ENCODE assay signal across 8 cellular contexts in genomic region chr12:94263011-94263786, GRCh38.
A peak's percentile ranks its signal among the peaks of the same experiment; 100 is the strongest.
DNase-seq lines count a peak whose midpoint lies in the region; ATAC-seq and TF ChIP-seq lines count a peak whose summit lies in the region.

No MANE protein-coding gene starts in this region.

- POLR2A ChIA-PET in WTC11 (lab: Charles Lee): interaction anchor here (0.6 kb wide), 1 partner anchor 847 kb away, joined by 3 read pairs; no protein-coding TSS in a partner anchor

- peak overlapping the region; percentile 95 for H3K27ac ChIP-seq in neutrophil
- H3K27ac ChIP-seq in tibial nerve: peak overlapping the region; percentile 60 to 90 (median 81)

- CTCF ChIA-PET in WTC11 (lab: Charles Lee): interaction anchor here (0.5 to 1.6 kb wide), 2 partner anchors 130 to 166 kb away, joined by 3 to 8 read pairs; no protein-coding TSS in a partner anchor

- TF ChIP-seq CTCF in WTC11 (IDR thresholded peaks at IDR 0.05) (no peak), chondrocyte (IDR thresholded peaks at IDR 0.05) (no peak), neutrophil (IDR thresholded peaks at IDR 0.05) (peak; percentile 29), tibial nerve (IDR thresholded peaks at IDR 0.05) (no peak)

- TF ChIP-seq EP300 in tibial nerve (IDR thresholded peaks at IDR 0.05): no peak

- WGBS in tibial nerve, 2 donors: 60 to 73% methylated on average over 12 to 14 of the region's 14 CpGs

- H3K4me3 Mint-ChIP-seq in WTC11 (no peak overlapping the region), chondrocyte (ENCODE audit: unreplicated experiment) (peak overlapping the region; percentile 67)

- H3K9me3 ChIP-seq in neutrophil: peaks cover 4% of the 10 kb centered on the region
- no peaks in the 10 kb centered on the region for H3K9me3 ChIP-seq in tibial nerve

- no peak for TF ChIP-seq POLR2A in tibial nerve (IDR thresholded peaks at IDR 0.05)

- no peaks in the 10 kb centered on the region for H3K9me3 Mint-ChIP-seq in WTC11
- no peaks in the 10 kb centered on the region for H3K9me3 Mint-ChIP-seq in chondrocyte (ENCODE audit: low read depth)

- no peak for DNase-seq in WTC11 (ENCODE audit: low spot score)
- DNase-seq in chondrocyte (ENCODE audit: low spot score): no peak
- no peak for DNase-seq in tibial nerve (ENCODE audit: low spot score in 2 of 2)
- DNase-seq in superior temporal gyrus (ENCODE audit: extremely low spot score): no peak
- no peak for DNase-seq in NCI-H2171 (lab: John Stamatoyannopoulos, UW)

- H3K27me3 ChIP-seq in neutrophil (no peaks in the 10 kb centered on the region), tibial nerve (no peaks in the 10 kb centered on the region)

- H3K4me1 Mint-ChIP-seq in WTC11 (peaks cover 77% of the 10 kb centered on the region), chondrocyte (ENCODE audit: low read depth) (peaks cover 53% of the 10 kb centered on the region)

- H3K4me3 ChIP-seq in neutrophil (ENCODE audit: low read depth in 1 of 2, low read length in 1 of 2) (peak overlapping the region in 1 of 2 experiments; percentile 50), tibial nerve (peak overlapping the region; percentile 40 to 59 (median 52))

- peaks cover 3% of the 10 kb centered on the region; the same call in 1 of the 2 replicates for H3K36me3 Mint-ChIP-seq in WTC11
- no peaks in the 10 kb centered on the region for H3K36me3 Mint-ChIP-seq in chondrocyte (ENCODE audit: low read depth)

- H3K4me1 ChIP-seq in neutrophil (ENCODE audit: control insufficient read depth in 1 of 2, insufficient read depth in 1 of 2, low read depth in 1 of 2, low read length in 1 of 2): peaks cover 51 to 55% of the 10 kb centered on the region in 2 experiments
- H3K4me1 ChIP-seq in tibial nerve: peaks cover 0 to 60% (median 21%) of the 10 kb centered on the region in 4 donors

- peaks cover 91% of the 10 kb centered on the region for H3K36me3 ChIP-seq in neutrophil
- no peaks in the 10 kb centered on the region for H3K36me3 ChIP-seq in tibial nerve

- ATAC-seq in GM18867 (IDR thresholded peaks at IDR 0.05; ENCODE audit: unreplicated experiment): peak; percentile 24
- peak; percentile 38 for ATAC-seq in HG03159 (IDR thresholded peaks at IDR 0.05; ENCODE audit: unreplicated experiment)
- no peak for ATAC-seq in WTC11

- H3K27me3 Mint-ChIP-seq in WTC11 (ENCODE audit: low read depth): peaks cover 13% of the 10 kb centered on the region
- no peaks in the 10 kb centered on the region for H3K27me3 Mint-ChIP-seq in chondrocyte (ENCODE audit: low read depth)

- peak overlapping the region; percentile 88 for H3K27ac Mint-ChIP-seq in WTC11
- H3K27ac Mint-ChIP-seq in chondrocyte (ENCODE audit: unreplicated experiment): peak overlapping the region; percentile 90

TF ChIP-seq in WTC11, 78 proteins besides CTCF, POLR2A, EP300 and RAD21:
- TF ChIP-seq ZNF121 (CRISPR knock-in tag; IDR thresholded peaks at IDR 0.05): no peak
- TF ChIP-seq, protein P1, sequence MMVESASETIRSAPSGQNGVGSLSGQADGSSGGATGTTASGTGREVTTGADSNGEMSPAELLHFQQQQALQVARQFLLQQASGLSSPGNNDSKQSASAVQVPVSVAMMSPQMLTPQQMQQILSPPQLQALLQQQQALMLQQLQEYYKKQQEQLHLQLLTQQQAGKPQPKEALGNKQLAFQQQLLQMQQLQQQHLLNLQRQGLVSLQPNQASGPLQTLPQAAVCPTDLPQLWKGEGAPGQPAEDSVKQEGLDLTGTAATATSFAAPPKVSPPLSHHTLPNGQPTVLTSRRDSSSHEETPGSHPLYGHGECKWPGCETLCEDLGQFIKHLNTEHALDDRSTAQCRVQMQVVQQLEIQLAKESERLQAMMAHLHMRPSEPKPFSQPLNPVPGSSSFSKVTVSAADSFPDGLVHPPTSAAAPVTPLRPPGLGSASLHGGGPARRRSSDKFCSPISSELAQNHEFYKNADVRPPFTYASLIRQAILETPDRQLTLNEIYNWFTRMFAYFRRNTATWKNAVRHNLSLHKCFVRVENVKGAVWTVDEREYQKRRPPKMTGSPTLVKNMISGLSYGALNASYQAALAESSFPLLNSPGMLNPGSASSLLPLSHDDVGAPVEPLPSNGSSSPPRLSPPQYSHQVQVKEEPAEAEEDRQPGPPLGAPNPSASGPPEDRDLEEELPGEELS (CRISPR knock-in tag; IDR thresholded peaks at IDR 0.05): no peak
- TF ChIP-seq, protein P2, sequence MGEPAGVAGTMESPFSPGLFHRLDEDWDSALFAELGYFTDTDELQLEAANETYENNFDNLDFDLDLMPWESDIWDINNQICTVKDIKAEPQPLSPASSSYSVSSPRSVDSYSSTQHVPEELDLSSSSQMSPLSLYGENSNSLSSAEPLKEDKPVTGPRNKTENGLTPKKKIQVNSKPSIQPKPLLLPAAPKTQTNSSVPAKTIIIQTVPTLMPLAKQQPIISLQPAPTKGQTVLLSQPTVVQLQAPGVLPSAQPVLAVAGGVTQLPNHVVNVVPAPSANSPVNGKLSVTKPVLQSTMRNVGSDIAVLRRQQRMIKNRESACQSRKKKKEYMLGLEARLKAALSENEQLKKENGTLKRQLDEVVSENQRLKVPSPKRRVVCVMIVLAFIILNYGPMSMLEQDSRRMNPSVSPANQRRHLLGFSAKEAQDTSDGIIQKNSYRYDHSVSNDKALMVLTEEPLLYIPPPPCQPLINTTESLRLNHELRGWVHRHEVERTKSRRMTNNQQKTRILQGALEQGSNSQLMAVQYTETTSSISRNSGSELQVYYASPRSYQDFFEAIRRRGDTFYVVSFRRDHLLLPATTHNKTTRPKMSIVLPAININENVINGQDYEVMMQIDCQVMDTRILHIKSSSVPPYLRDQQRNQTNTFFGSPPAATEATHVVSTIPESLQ (CRISPR knock-in tag; IDR thresholded peaks at IDR 0.05): no peak
- TF ChIP-seq, protein P3, sequence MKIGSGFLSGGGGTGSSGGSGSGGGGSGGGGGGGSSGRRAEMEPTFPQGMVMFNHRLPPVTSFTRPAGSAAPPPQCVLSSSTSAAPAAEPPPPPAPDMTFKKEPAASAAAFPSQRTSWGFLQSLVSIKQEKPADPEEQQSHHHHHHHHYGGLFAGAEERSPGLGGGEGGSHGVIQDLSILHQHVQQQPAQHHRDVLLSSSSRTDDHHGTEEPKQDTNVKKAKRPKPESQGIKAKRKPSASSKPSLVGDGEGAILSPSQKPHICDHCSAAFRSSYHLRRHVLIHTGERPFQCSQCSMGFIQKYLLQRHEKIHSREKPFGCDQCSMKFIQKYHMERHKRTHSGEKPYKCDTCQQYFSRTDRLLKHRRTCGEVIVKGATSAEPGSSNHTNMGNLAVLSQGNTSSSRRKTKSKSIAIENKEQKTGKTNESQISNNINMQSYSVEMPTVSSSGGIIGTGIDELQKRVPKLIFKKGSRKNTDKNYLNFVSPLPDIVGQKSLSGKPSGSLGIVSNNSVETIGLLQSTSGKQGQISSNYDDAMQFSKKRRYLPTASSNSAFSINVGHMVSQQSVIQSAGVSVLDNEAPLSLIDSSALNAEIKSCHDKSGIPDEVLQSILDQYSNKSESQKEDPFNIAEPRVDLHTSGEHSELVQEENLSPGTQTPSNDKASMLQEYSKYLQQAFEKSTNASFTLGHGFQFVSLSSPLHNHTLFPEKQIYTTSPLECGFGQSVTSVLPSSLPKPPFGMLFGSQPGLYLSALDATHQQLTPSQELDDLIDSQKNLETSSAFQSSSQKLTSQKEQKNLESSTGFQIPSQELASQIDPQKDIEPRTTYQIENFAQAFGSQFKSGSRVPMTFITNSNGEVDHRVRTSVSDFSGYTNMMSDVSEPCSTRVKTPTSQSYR (CRISPR knock-in tag; IDR thresholded peaks at IDR 0.05): no peak
- TF ChIP-seq ZNF423 (CRISPR knock-in tag; IDR thresholded peaks at IDR 0.05): no peak
- TF ChIP-seq, protein P4, sequence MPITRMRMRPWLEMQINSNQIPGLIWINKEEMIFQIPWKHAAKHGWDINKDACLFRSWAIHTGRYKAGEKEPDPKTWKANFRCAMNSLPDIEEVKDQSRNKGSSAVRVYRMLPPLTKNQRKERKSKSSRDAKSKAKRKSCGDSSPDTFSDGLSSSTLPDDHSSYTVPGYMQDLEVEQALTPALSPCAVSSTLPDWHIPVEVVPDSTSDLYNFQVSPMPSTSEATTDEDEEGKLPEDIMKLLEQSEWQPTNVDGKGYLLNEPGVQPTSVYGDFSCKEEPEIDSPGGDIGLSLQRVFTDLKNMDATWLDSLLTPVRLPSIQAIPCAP (CRISPR knock-in tag; IDR thresholded peaks at IDR 0.05): no peak
- TF ChIP-seq OVOL2 (CRISPR knock-in tag; IDR thresholded peaks at IDR 0.05; ENCODE audit: borderline replicate concordance): no peak
- no peak for TF ChIP-seq JUN (CRISPR knock-in tag; IDR thresholded peaks at IDR 0.05)
- TF ChIP-seq TP53 (CRISPR knock-in tag; IDR thresholded peaks at IDR 0.05): no peak
- no peak for TF ChIP-seq NFYB (CRISPR knock-in tag; conservative IDR thresholded peaks at IDR 0.05; ENCODE audit: low read depth)
- TF ChIP-seq ATF1 (CRISPR knock-in tag; IDR thresholded peaks at IDR 0.05): no peak
TF ChIP-seq in WTC11: peak in this region for 0.
